17 cellular contexts compared by ENCODE assay signal in the genomic region with DNA sequence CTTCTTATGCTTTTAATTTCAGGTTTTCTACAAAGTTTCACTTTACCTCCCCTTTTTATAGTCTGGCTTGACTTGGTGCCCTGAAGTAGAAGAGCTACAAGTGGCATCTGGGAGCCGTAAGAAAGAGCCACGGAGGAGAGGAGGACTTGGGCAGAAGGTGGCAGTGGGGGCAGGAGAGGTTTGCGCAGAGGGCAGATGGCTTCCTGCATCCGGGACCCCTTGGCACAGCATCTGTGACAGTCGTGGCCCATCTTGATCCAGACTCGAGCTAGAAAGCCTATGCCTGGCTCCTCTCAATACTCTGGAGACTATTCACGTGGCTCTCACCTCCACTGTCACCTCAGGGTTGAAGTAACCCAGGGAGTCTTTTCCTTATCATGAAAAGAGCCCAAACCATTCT.
DNase-seq lines count a peak whose midpoint lies in the region; ATAC-seq and TF ChIP-seq lines count a peak whose summit lies in the region.
"Had no signal": no experiment of that assay in that cellular context is flagged by ENCODE, and none has a peak within 500 bp of the region (broad histone marks: within the 10 kb centered on the region; RNA-seq: fewer than 3 reads in every experiment).

No MANE protein-coding gene starts in this region.

- no peak overlapping the region for H3K4me3 Mint-ChIP-seq in endodermal cell
- H3K4me3 Mint-ChIP-seq in progenitor cell of endocrine pancreas (ENCODE audit: low read depth), result no peak overlapping the region
- H3K4me3 Mint-ChIP-seq: B cell; CD8-positive, alpha-beta T cell had no signal

- no peaks in the 10 kb centered on the region for H3K27me3 Mint-ChIP-seq in endodermal cell (ENCODE audit: insufficient read depth)
- peaks cover 4% of the 10 kb centered on the region for H3K27me3 Mint-ChIP-seq in progenitor cell of endocrine pancreas

- H3K4me1 Mint-ChIP-seq in endodermal cell (peaks cover 15% of the 10 kb centered on the region), progenitor cell of endocrine pancreas (ENCODE audit: low read depth) (peaks cover 3% of the 10 kb centered on the region)
- H3K4me1 Mint-ChIP-seq: B cell had no signal

- WGBS in endodermal cell (ENCODE audit: insufficient coverage in 1 of 2, insufficient read length in 1 of 2), 2 experiments, result 92 to 93% methylated on average over 2 to 7 of the region's 7 CpGs

- H3K4me3 ChIP-seq in cardiac muscle cell (no peak overlapping the region), endodermal cell (ENCODE audit: low read length) (peak overlapping the region; percentile 23), osteoblast (ENCODE audit: insufficient read depth, low read length) (no peak overlapping the region)
- H3K4me3 ChIP-seq: BLaER1 treated with 17β-estradiol and CSF1 and Interleukin-3, amounts not matched to agents 10 nM and 100 nM; GM12878; HAP-1 had no signal

- no peaks in the 10 kb centered on the region for H3K27me3 ChIP-seq in cardiac muscle cell
- H3K27me3 ChIP-seq in endodermal cell (ENCODE audit: control insufficient read depth, insufficient read depth, low read length, poor library complexity, severe bottlenecking), result no peaks in the 10 kb centered on the region
- peaks cover 37% of the 10 kb centered on the region for H3K27me3 ChIP-seq in osteoblast (ENCODE audit: insufficient read depth, low read length)
- H3K27me3 ChIP-seq: BLaER1 treated with 17β-estradiol and CSF1 and Interleukin-3, amounts not matched to agents 10 nM and 100 nM had no signal

- no peak overlapping the region for H3K27ac Mint-ChIP-seq in endodermal cell
- no peak overlapping the region for H3K27ac Mint-ChIP-seq in progenitor cell of endocrine pancreas
- H3K27ac Mint-ChIP-seq: B cell; CD8-positive, alpha-beta T cell had no signal

- ATAC-seq in left cardiac atrium, result no peak
- no peak for ATAC-seq in HG02852 (IDR thresholded peaks at IDR 0.05; ENCODE audit: unreplicated experiment)
- ATAC-seq: CD8-positive, alpha-beta T cell; GM12878; HepG2 had no signal

- TF ChIP-seq CTCF in cardiac muscle cell (IDR thresholded peaks at IDR 0.05; ENCODE audit: low read depth, low read length) (no peak), endodermal cell (conservative IDR thresholded peaks at IDR 0.05) (no peak), osteoblast (IDR thresholded peaks at IDR 0.05; ENCODE audit: extremely low read depth, low read depth, low read length) (no peak), progenitor cell of endocrine pancreas (IDR thresholded peaks at IDR 0.05; ENCODE audit: unreplicated experiment) (no peak)

- H3K4me2 ChIP-seq in osteoblast (ENCODE audit: insufficient read depth, low read length), result no peak overlapping the region
- H3K4me2 ChIP-seq: BLaER1 treated with 17β-estradiol and CSF1 and Interleukin-3, amounts not matched to agents 10 nM and 100 nM had no signal

- H3K9ac ChIP-seq in endodermal cell (ENCODE audit: extremely low read depth, low read length, poor library complexity, severe bottlenecking), result no peak overlapping the region
- H3K9ac ChIP-seq: BLaER1 treated with 17β-estradiol and CSF1 and Interleukin-3, amounts not matched to agents 10 nM and 100 nM had no signal

- no peak for DNase-seq in cardiac muscle cell (ENCODE audit: low read depth in 1 of 2, low spot score in 1 of 2)
- no peak for DNase-seq in left cardiac atrium
- DNase-seq in endodermal cell, result no peak
- DNase-seq in osteoblast (ENCODE audit: insufficient read length, low spot score, missing footprints), result peak; percentile 17
- DNase-seq in progenitor cell of endocrine pancreas (ENCODE audit: low spot score, unreplicated experiment), result no peak
- DNase-seq: CD8-positive, alpha-beta T cell; COR-L47; DMS 273 treated with DMSO at 0.1 percent for 48 hours; DMS53; DND-41; EL had no signal

- H2AFZ ChIP-seq in osteoblast (ENCODE audit: low read length), result no peak overlapping the region

- H3K36me3 ChIP-seq in cardiac muscle cell, result no peaks in the 10 kb centered on the region
- no peaks in the 10 kb centered on the region for H3K36me3 ChIP-seq in endodermal cell (ENCODE audit: control insufficient read depth, insufficient read depth, low read length)
- no peaks in the 10 kb centered on the region for H3K36me3 ChIP-seq in osteoblast (ENCODE audit: insufficient read depth, low read length)
- H3K36me3 ChIP-seq: BLaER1 treated with 17β-estradiol and CSF1 and Interleukin-3, amounts not matched to agents 10 nM and 100 nM; HAP-1 had no signal

- no peaks in the 10 kb centered on the region for H3K79me2 ChIP-seq in osteoblast (ENCODE audit: insufficient read depth, low read length)

- H4K20me1 ChIP-seq in osteoblast (ENCODE audit: insufficient read depth, low read length), result no peaks in the 10 kb centered on the region
- H4K20me1 ChIP-seq: BLaER1 treated with 17β-estradiol and CSF1 and Interleukin-3, amounts not matched to agents 10 nM and 100 nM had no signal

- H3K4me1 ChIP-seq in cardiac muscle cell (ENCODE audit: low read depth), result peaks cover 14% of the 10 kb centered on the region
- H3K4me1 ChIP-seq in endodermal cell (ENCODE audit: control insufficient read depth, insufficient read depth, low read length), result peaks cover 3% of the 10 kb centered on the region
- H3K4me1 ChIP-seq in osteoblast (ENCODE audit: insufficient read depth, low read length), result no peaks in the 10 kb centered on the region
- H3K4me1 ChIP-seq: HAP-1 had no signal

- H3K27ac ChIP-seq in cardiac muscle cell, result peak overlapping the region; percentile 95
- H3K27ac ChIP-seq in endodermal cell (ENCODE audit: low read depth, low read length), result no peak overlapping the region
- no peak overlapping the region for H3K27ac ChIP-seq in osteoblast (ENCODE audit: low read depth, low read length)
- H3K27ac ChIP-seq: BLaER1 treated with 17β-estradiol and CSF1 and Interleukin-3, amounts not matched to agents 10 nM and 100 nM had no signal

- peaks cover 8% of the 10 kb centered on the region for H3K36me3 Mint-ChIP-seq in endodermal cell (ENCODE audit: low read depth)
- peaks cover 4% of the 10 kb centered on the region for H3K36me3 Mint-ChIP-seq in progenitor cell of endocrine pancreas (ENCODE audit: insufficient read depth)
- H3K36me3 Mint-ChIP-seq: CD8-positive, alpha-beta T cell had no signal

- H3K9me3 ChIP-seq in cardiac muscle cell (ENCODE audit: low read depth), result no peaks in the 10 kb centered on the region
- H3K9me3 ChIP-seq in endodermal cell (ENCODE audit: control insufficient read depth, low read length), result peaks cover 28% of the 10 kb centered on the region
- H3K9me3 ChIP-seq in osteoblast (ENCODE audit: low read depth, low read length), result no peaks in the 10 kb centered on the region

- intact Hi-C loops in left cardiac atrium (cut with DNase I), result no loop called here

- H3K9me3 Mint-ChIP-seq in endodermal cell (peaks cover 13% of the 10 kb centered on the region), progenitor cell of endocrine pancreas (ENCODE audit: low read depth) (peaks cover 15% of the 10 kb centered on the region)
- H3K9me3 Mint-ChIP-seq: CD8-positive, alpha-beta T cell had no signal
